Comparison of ENCODE assay signal across 1 cellular context in the genomic region with DNA sequence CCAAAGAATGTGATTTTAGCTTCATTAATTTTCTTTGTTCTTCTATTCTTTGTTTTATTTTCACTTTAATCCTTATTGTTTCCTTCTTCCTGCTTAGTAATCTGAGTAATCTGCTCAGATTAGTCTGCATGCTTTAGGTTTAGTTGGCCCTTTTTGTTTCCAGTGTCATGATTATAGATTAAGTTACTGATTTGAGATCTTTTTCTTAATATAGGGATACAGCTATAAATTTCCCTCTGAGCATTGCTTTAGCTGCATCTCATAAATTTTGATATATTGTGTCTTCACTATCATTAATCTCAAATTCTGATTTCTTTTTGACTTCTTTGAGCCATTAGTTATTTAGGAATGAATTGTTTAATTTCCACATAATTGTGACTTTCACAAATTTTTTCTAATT.
TF ChIP-seq lines count a peak whose summit lies in the region.

No MANE protein-coding gene starts in this region.

TF ChIP-seq in HepG2, 621 proteins besides CTCF, POLR2A, EP300 and RAD21:
- TF ChIP-seq ZNF891 (CRISPR knock-in tag; IDR thresholded peaks at IDR 0.05) = no peak
- TF ChIP-seq PRMT3 (CRISPR knock-in tag; IDR thresholded peaks at IDR 0.05; ENCODE audit: borderline replicate concordance, low read depth) = no peak
- peak; percentile 80 for TF ChIP-seq ZFP90 (CRISPR knock-in tag; IDR thresholded peaks at IDR 0.05; ENCODE audit: borderline replicate concordance)
- TF ChIP-seq REL (CRISPR knock-in tag; conservative IDR thresholded peaks at IDR 0.05) = no peak
TF ChIP-seq in HepG2: peak in this region for 1.
